ENCODE assay signal across 1 cellular context in genomic region chr15:89822611-89822950, GRCh38.
TF ChIP-seq lines count a peak whose summit lies in the region.

No MANE protein-coding gene starts in this region.

TF ChIP-seq in H1, 55 proteins besides CTCF, POLR2A, EP300 and RAD21:
- TF ChIP-seq SIX5 (IDR thresholded peaks at IDR 0.05; ENCODE audit: low read depth, low read length) (no peak), JUND (IDR thresholded peaks at IDR 0.05; ENCODE audit: low read length) (no peak), CTBP2 (IDR thresholded peaks at IDR 0.05; ENCODE audit: borderline replicate concordance, insufficient read depth, insufficient read length, low read length) (no peak), EZH2 (IDR thresholded peaks at IDR 0.05; ENCODE audit: low read depth, low read length, severe bottlenecking) (no peak), KDM1A (IDR thresholded peaks at IDR 0.05; ENCODE audit: borderline replicate concordance, low read length) (no peak), MAFK (IDR thresholded peaks at IDR 0.05; ENCODE audit: low read depth, low read length) (no peak)
TF ChIP-seq in H1: peak in this region for 0.
